ENCODE assay signal across 16 cellular contexts in the genomic region with DNA sequence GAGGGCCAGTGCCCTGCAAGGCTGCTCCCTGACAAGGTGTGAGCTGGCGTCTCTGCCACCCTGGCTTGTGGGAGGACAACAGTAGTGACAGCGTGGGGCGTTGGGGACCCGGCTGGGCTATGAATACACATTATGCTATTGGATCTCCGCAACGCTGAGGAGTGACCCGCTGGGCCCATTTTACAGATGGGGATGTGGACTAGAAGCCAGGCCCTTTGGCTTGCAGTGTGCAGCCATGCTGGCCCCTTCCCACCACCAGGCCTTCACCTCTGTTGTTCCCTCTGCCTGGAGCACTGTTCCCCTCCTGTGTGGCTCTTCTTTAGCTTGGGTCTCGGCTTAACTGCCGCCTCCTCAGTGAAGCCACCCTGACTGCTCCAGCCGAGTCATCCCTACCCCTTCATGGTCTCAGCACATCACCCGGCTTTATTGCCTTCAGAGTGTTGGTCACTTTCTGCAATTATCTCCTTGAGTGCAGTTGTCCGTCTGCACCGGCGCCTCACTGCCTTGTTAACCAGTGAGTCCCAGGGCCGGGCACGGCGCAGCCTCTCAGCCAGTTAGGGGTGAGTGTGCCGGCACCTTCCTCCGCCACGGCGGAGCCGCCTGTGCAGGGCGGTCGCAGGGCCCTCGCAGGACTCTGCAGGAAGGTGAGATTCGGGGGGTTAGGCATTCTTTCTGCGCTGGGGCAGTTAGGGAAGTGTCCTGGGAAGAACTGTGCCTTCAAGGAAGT.
DNase-seq lines count a peak whose midpoint lies in the region; FAIRE-seq and TF ChIP-seq lines count a peak whose summit lies in the region.
"Had no signal": no experiment of that assay in that cellular context is flagged by ENCODE, and none has a peak within 500 bp of the region (broad histone marks: within the 10 kb centered on the region; RNA-seq: fewer than 3 reads in every experiment).

No MANE protein-coding gene starts in this region.

- no peak overlapping the region for H2BK12ac ChIP-seq in H1 (ENCODE audit: low read depth, low read length)

- TF ChIP-seq POLR2A in H1 (IDR thresholded peaks at IDR 0.05; ENCODE audit: control extremely low read depth in 1 of 2, low read depth in 2 of 2, low read length in 2 of 2) = no peak

- H3K27me3 Mint-ChIP-seq in neural progenitor cell (ENCODE audit: insufficient read depth, low read depth) = peaks cover 4% of the 10 kb centered on the region
- H3K27me3 Mint-ChIP-seq: CD4-positive, CD25-positive, alpha-beta regulatory T cell had no signal

- H3K27me3 ChIP-seq in BLaER1 (no peaks in the 10 kb centered on the region), H1 (replicated peaks in 1 of 4; ENCODE audit: control insufficient read depth in 3 of 4, extremely low read depth in 1 of 4, insufficient read depth in 3 of 4, low read length in 3 of 4) (no peaks in the 10 kb centered on the region), neural progenitor cell (no peaks in the 10 kb centered on the region)
- H3K27me3 ChIP-seq: Peyer's patch had no signal

- no peaks in the 10 kb centered on the region for H3K9me3 Mint-ChIP-seq in neural progenitor cell

- H2BK120ac ChIP-seq in H1 (replicated peaks; ENCODE audit: low read depth, low read length) = no peak overlapping the region

- no peak for TF ChIP-seq RAD21 in H1 (IDR thresholded peaks at IDR 0.05 in 1 of 2, conservative IDR thresholded peaks at IDR 0.05 in 1 of 2; ENCODE audit: low read depth in 2 of 2, low read length in 2 of 2)

- H3K4me1 Mint-ChIP-seq in neural progenitor cell = peaks cover 66% of the 10 kb centered on the region
- H3K4me1 Mint-ChIP-seq: CD4-positive, CD25-positive, alpha-beta regulatory T cell had no signal

- H3K18ac ChIP-seq in H1 (ENCODE audit: extremely low read depth, low read length) = no peak overlapping the region

- no peak overlapping the region for H2BK15ac ChIP-seq in H1 (ENCODE audit: low read length)

- H3K9me3 ChIP-seq in BLaER1 = no peaks in the 10 kb centered on the region
- H3K9me3 ChIP-seq in OCI-LY7 (ENCODE audit: low read length) = no peaks in the 10 kb centered on the region
- no peaks in the 10 kb centered on the region for H3K9me3 ChIP-seq in H1 (ENCODE audit: insufficient read depth in 2 of 2, low read depth in 1 of 2, low read length in 1 of 2)
- no peaks in the 10 kb centered on the region for H3K9me3 ChIP-seq in neural progenitor cell (ENCODE audit: low read depth)
- H3K9me3 ChIP-seq: Peyer's patch had no signal

- peak overlapping the region; percentile 88 for H3K4me2 ChIP-seq in BLaER1
- no peak overlapping the region for H3K4me2 ChIP-seq in OCI-LY7 (ENCODE audit: low read length)
- no peak overlapping the region for H3K4me2 ChIP-seq in H1 (ENCODE audit: insufficient read depth in 1 of 2, low read depth in 2 of 2, low read length in 2 of 2)
- peak overlapping the region; percentile 41 for H3K4me2 ChIP-seq in neural progenitor cell
- H3K4me2 ChIP-seq: KMS-11 had no signal

- no peaks in the 10 kb centered on the region for H3K9me2 ChIP-seq in OCI-LY7 (ENCODE audit: insufficient read depth, low read length)

- no peak overlapping the region for H2AK5ac ChIP-seq in H1 (ENCODE audit: low read depth, low read length)

- no TSS peak for BruUV-seq in OCI-LY7 (replicated peaks; lab: Mats Ljungman, UMichigan)

- H3K27ac ChIP-seq in BLaER1 (peak overlapping the region; percentile 88), OCI-LY7 (ENCODE audit: low read depth, low read length, poor library complexity, severe bottlenecking) (peak overlapping the region; percentile 77), H1 (ENCODE audit: low read depth, low read length) (no peak overlapping the region), neural progenitor cell (peak overlapping the region; percentile 37)
- H3K27ac ChIP-seq: HL-60, KMS-11 had no signal

- H2BK20ac ChIP-seq in H1 (ENCODE audit: low read length) = no peak overlapping the region

- no peak overlapping the region; the same call in 1 of the 2 replicates for H2AFZ ChIP-seq in OCI-LY7 (ENCODE audit: low read length)
- no peak overlapping the region for H2AFZ ChIP-seq in H1 (ENCODE audit: low read length)
- H2AFZ ChIP-seq in neural progenitor cell (replicated peaks) = no peak overlapping the region

- POLR2A ChIA-PET in OCI-LY7 (lab: Charles Lee) (no interaction called here), H1 (lab: Charles Lee; ENCODE audit: partially characterized antibody) (interaction anchor here (1.0 to 1.9 kb wide), 2 partner anchors 10 kb away, joined by 3 to 5 read pairs; no protein-coding TSS in a partner anchor)

- H4K8ac ChIP-seq in H1 (ENCODE audit: extremely low read depth, insufficient read depth, low read length) = peak overlapping the region; percentile 62; the same call in 1 of the 2 replicates

- CTCF ChIA-PET in OCI-LY7 (lab: Charles Lee; ENCODE audit: unreplicated experiment) (no interaction called here), H1 (lab: Charles Lee; ENCODE audit: partially characterized antibody) (interaction anchor here (0.7 to 3.4 kb wide), 19 partner anchors 9 to 304 kb away, joined by 3 to 14 read pairs (median 4); no protein-coding TSS in a partner anchor)

- H3K56ac ChIP-seq in H1 (replicated peaks; ENCODE audit: insufficient read length, low read depth, low read length) = no peak overlapping the region

- H3K4ac ChIP-seq in H1 (replicated peaks; ENCODE audit: insufficient read length, low read depth, low read length) = no peak overlapping the region

- no peaks in the 10 kb centered on the region for H4K20me1 ChIP-seq in BLaER1
- no peaks in the 10 kb centered on the region for H4K20me1 ChIP-seq in OCI-LY7 (ENCODE audit: insufficient read depth, low read length)
- peaks cover 9 to 11% of the 10 kb centered on the region in 2 experiments for H4K20me1 ChIP-seq in H1 (replicated peaks in 1 of 2; ENCODE audit: control insufficient read depth in 1 of 2, insufficient read depth in 2 of 2, low read length in 2 of 2)
- H4K20me1 ChIP-seq in neural progenitor cell (ENCODE audit: low read depth) = peaks cover 29% of the 10 kb centered on the region

- peak overlapping the region; percentile 27 for H3K4me3 Mint-ChIP-seq in neural progenitor cell
- H3K4me3 Mint-ChIP-seq: CD4-positive, CD25-positive, alpha-beta regulatory T cell had no signal

- H3K4me3 ChIP-seq in BLaER1 (peak overlapping the region; percentile 23; the same call in 1 of the 2 replicates), OCI-LY7 (ENCODE audit: low read depth, low read length, poor library complexity, severe bottlenecking) (no peak overlapping the region), H1 (ENCODE audit: extremely low read depth in 1 of 4, insufficient read depth in 2 of 4, low read depth in 3 of 4, low read length in 4 of 4) (no peak overlapping the region), neural progenitor cell (no peak overlapping the region)
- H3K4me3 ChIP-seq: Peyer's patch had no signal

- H3K23me2 ChIP-seq in H1 (ENCODE audit: low read depth, low read length) = no peaks in the 10 kb centered on the region

- H3K27ac Mint-ChIP-seq in neural progenitor cell = peak overlapping the region; percentile 90

- H3F3A ChIP-seq in neural progenitor cell (ENCODE audit: low read depth) = peaks cover 5% of the 10 kb centered on the region

- H2BK5ac ChIP-seq in H1 (ENCODE audit: low read depth, low read length) = no peak overlapping the region

- H3K36me3 Mint-ChIP-seq in neural progenitor cell = peaks cover 6% of the 10 kb centered on the region
- H3K36me3 Mint-ChIP-seq: CD4-positive, CD25-positive, alpha-beta regulatory T cell had no signal

- no peak for FAIRE-seq in H1 (lab: Jason Lieb, UNC)

- H3K23ac ChIP-seq in H1 (ENCODE audit: insufficient read length) = no peak overlapping the region

- H3K14ac ChIP-seq in H1 (ENCODE audit: insufficient read length) = no peak overlapping the region

- no peak for DNase-seq in OCI-LY7 (ENCODE audit: low spot score)
- no peak for DNase-seq in H1 (ENCODE audit: low read depth in 1 of 2, low spot score in 2 of 2)
- no peak for DNase-seq in neural progenitor cell (ENCODE audit: low spot score)
- no peak for DNase-seq in HuH-7 (ENCODE audit: low spot score)
- DNase-seq in cardiac septum (ENCODE audit: low spot score) = no peak
- DNase-seq in stimulated activated CD4-positive, alpha-beta T cell treated with anti-CD3 and anti-CD28 coated beads, Interleukin-2, amount 100 ng/mL, for 24 hours = no peak
- DNase-seq: CD4-positive, CD25-positive, alpha-beta regulatory T cell; HCEC 1CT; NCI-H146; NCI-H2227 treated with DMSO at 0.1 percent for 48 hours; NCI-H510A; NCI-H748 treated with DMSO at 0.1 percent for 48 hours; Peyer's patch had no signal

- no peak for TF ChIP-seq EP300 in H1 (IDR thresholded peaks at IDR 0.05; ENCODE audit: borderline replicate concordance in 1 of 2, low read depth in 2 of 2, low read length in 2 of 2)

- H4K5ac ChIP-seq in H1 (ENCODE audit: insufficient read length, low read depth, low read length) = no peak overlapping the region

- H3K9ac ChIP-seq in BLaER1 (peak overlapping the region; percentile 66), H1 (replicated peaks in 1 of 4; ENCODE audit: extremely low read depth in 1 of 4, low read depth in 3 of 4, low read length in 3 of 4) (no peak overlapping the region), neural progenitor cell (no peak overlapping the region)
- H3K9ac ChIP-seq: KMS-11 had no signal

- no peak overlapping the region for H4K91ac ChIP-seq in H1 (replicated peaks; ENCODE audit: insufficient read length, low read length)

- 89% methylated on average over 27 of the region's 27 CpGs; no CpG with 5 or more reads in 1 of the 2 experiments for WGBS in H1 (ENCODE audit: extremely low coverage in 1 of 2, insufficient coverage in 1 of 2, insufficient read length in 1 of 2, insufficient replicate concordance in 2 of 2, low coverage in 1 of 2, low lambda C conversion rate in 2 of 2, missing lambda C conversion rate in 1 of 2), 2 experiments

- peaks cover 24% of the 10 kb centered on the region; the same call in 1 of the 2 replicates for H3K36me3 ChIP-seq in BLaER1
- no peaks in the 10 kb centered on the region for H3K36me3 ChIP-seq in OCI-LY7 (ENCODE audit: insufficient read depth, low read length)
- peaks cover 0 to 6% (median 4%) of the 10 kb centered on the region in 4 experiments; a peak in 3 of 8 replicates for H3K36me3 ChIP-seq in H1 (ENCODE audit: control insufficient read depth in 2 of 4, insufficient read depth in 4 of 4, low read length in 3 of 4)
- no peaks in the 10 kb centered on the region for H3K36me3 ChIP-seq in neural progenitor cell

- intact Hi-C loops in OCI-LY7 (cut with micrococcal nuclease; ENCODE audit: unreplicated experiment) = no loop called here
- intact Hi-C loops in cardiac septum (cut with DNase I) = loop anchor here (5.0 kb wide), 1 partner anchor 157 kb away; no protein-coding TSS in a partner anchor

- H3K4me1 ChIP-seq in BLaER1 = peaks cover 68% of the 10 kb centered on the region
- peaks cover 28% of the 10 kb centered on the region for H3K4me1 ChIP-seq in OCI-LY7 (ENCODE audit: insufficient read depth, low read length, poor library complexity, severe bottlenecking)
- H3K4me1 ChIP-seq in H1 (replicated peaks in 1 of 4; ENCODE audit: control insufficient read depth in 3 of 4, insufficient read depth in 4 of 4, low read length in 3 of 4) = peaks cover 0 to 15% (median 7%) of the 10 kb centered on the region in 4 experiments; a peak in 5 of 7 replicates
- peaks cover 28% of the 10 kb centered on the region for H3K4me1 ChIP-seq in neural progenitor cell
- H3K4me1 ChIP-seq: Peyer's patch had no signal

- H3K79me2 ChIP-seq in OCI-LY7 (ENCODE audit: insufficient read depth, low read depth, low read length) = no peaks in the 10 kb centered on the region
- no peaks in the 10 kb centered on the region; a peak in 1 of 4 replicates for H3K79me2 ChIP-seq in H1 (ENCODE audit: control insufficient read depth in 1 of 2, insufficient read depth in 2 of 2, low read length in 2 of 2)
- no peaks in the 10 kb centered on the region for H3K79me2 ChIP-seq in neural progenitor cell (ENCODE audit: low read depth)

- H3K79me1 ChIP-seq in H1 (ENCODE audit: low read depth, low read length) = peaks cover 9% of the 10 kb centered on the region

- TF ChIP-seq CTCF in OCI-LY7 (conservative IDR thresholded peaks at IDR 0.05; ENCODE audit: low read length) (no peak), H1 (IDR thresholded peaks at IDR 0.05; ENCODE audit: control extremely low read depth in 1 of 3, insufficient read depth in 1 of 3, low read depth in 1 of 3, low read length in 3 of 3) (no peak), neural progenitor cell (IDR thresholded peaks at IDR 0.05) (no peak)

Comparison
In these comparisons a context has a peak if more than half of its experiments do, and no peak if none do; other contexts are left out.
1. H3K4me2 ChIP-seq: peak in BLaER1 (single experiment) and neural progenitor cell (single experiment); none in OCI-LY7 (single experiment) and H1 (0 of 2).